ENCODE assay signal across 12 cellular contexts in the genomic region with DNA sequence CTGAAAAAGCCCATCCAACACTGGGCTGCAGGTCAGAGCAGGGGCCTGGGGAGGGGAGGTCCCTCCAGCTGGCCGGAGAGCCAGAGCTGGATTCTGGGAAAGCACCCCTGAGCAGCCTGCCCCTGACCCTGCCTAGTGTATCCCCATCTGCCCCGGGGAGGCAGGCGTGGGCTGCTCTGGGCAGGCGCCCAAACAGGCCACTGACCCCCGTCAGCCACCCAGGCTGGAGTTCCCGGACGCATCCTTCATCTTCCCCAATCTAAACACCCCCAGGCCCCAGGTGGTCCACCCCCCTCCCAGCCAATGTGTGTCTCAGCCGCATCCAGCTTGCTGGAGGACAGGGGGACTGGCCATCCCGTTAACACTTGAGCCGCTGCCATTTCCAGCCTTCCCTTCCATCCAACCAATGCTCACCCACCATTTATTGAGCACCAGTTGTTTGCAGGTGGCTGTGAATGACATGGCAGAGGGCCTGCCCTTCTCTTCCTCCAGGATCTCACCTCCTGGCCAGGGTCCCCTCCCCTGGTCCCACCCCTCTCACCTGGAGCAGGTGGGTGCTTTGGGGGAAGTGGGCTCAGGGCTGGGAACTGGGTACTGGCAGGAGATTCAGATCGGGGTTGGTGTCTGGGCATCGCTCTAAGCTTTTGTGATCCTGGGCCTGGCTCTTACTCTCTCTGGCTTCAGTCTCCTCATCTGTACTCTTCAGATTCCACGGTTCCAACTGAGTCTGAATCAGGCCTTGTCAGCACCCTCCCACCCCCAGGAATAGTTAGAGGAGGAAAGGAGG. TPM values are rescaled to one million over a fixed set of nuclear protein-coding genes. Genes with fewer than 3 reads are reported as not detected.
A peak's percentile ranks its signal among the peaks of the same experiment; 100 is the strongest.
DNase-seq lines count a peak whose midpoint lies in the region; ATAC-seq, FAIRE-seq and TF ChIP-seq lines count a peak whose summit lies in the region.
"Had no signal": no experiment of that assay in that cellular context is flagged by ENCODE, and none has a peak within 500 bp of the region (broad histone marks: within the 10 kb centered on the region; RNA-seq: fewer than 3 reads in every experiment).

No MANE protein-coding gene starts in this region.

- peaks cover 0 to 25% (median 15%) of the 10 kb centered on the region in 11 experiments; a peak in 10 of 22 replicates for H4K20me1 ChIP-seq in BLaER1 treated with 17β-estradiol and CSF1 and Interleukin-3, amounts not matched to agents 10 nM and 100 nM
- no peaks in the 10 kb centered on the region; the same call in 1 of the 2 replicates for H4K20me1 ChIP-seq in GM12878 (ENCODE audit: control insufficient read depth, insufficient read depth)

- ATAC-seq in GM12878 (no peak), naive B cell (ENCODE audit: low read depth in 2 of 2) (no peak), HG03457 (IDR thresholded peaks at IDR 0.05; ENCODE audit: unreplicated experiment) (no peak), left lung (no peak)

- peak overlapping the region in 3 of 11 experiments; percentile 71 to 78 (median 74); a peak in 4 of 22 replicates for H3K27ac ChIP-seq in BLaER1 treated with 17β-estradiol and CSF1 and Interleukin-3, amounts not matched to agents 10 nM and 100 nM
- H3K27ac ChIP-seq in GM12878 (ENCODE audit: control insufficient read depth, insufficient read depth) (no peak overlapping the region), left lung (no peak overlapping the region)

- WGBS in GM12878 (ENCODE audit: insufficient coverage, insufficient replicate concordance, low lambda C conversion rate, missing lambda C conversion rate): 76% methylated on average over 13 of the region's 13 CpGs

- no peaks in the 10 kb centered on the region for H3K9me3 Mint-ChIP-seq in naive B cell
- peaks cover 0 to 4% (median 0%) of the 10 kb centered on the region in 7 donors for H3K9me3 Mint-ChIP-seq in CD14-positive monocyte

- H3K9ac ChIP-seq in BLaER1 treated with 17β-estradiol and CSF1 and Interleukin-3, amounts not matched to agents 10 nM and 100 nM: peak overlapping the region in 10 of 11 experiments; percentile 73 to 90 (median 82); a peak in 14 of 22 replicates
- H3K9ac ChIP-seq in GM12878 (ENCODE audit: control insufficient read depth, insufficient read depth, low read length): no peak overlapping the region

- H3K27ac Mint-ChIP-seq in naive B cell: peak overlapping the region; percentile 45 to 97 (median 94)
- H3K27ac Mint-ChIP-seq in CD14-positive monocyte: no peak overlapping the region

- no peaks in the 10 kb centered on the region for H3K27me3 Mint-ChIP-seq in naive B cell
- peaks cover 28 to 56% (median 40%) of the 10 kb centered on the region in 3 donors for H3K27me3 Mint-ChIP-seq in CD14-positive monocyte (ENCODE audit: low read depth in 3 of 3)

- H3K4me2 ChIP-seq in BLaER1 treated with 17β-estradiol and CSF1 and Interleukin-3, amounts not matched to agents 10 nM and 100 nM: peak overlapping the region; percentile 90 to 99 (median 98)
- H3K4me2 ChIP-seq in GM12878 (ENCODE audit: control insufficient read depth, insufficient read depth): no peak overlapping the region

- H3K36me3 ChIP-seq in BLaER1 treated with 17β-estradiol and CSF1 and Interleukin-3, amounts not matched to agents 10 nM and 100 nM: no peaks in the 10 kb centered on the region
- H3K36me3 ChIP-seq in H7 (replicated peaks; ENCODE audit: control insufficient read depth, insufficient read depth, low read length): no peaks in the 10 kb centered on the region
- H3K36me3 ChIP-seq in GM12878 (ENCODE audit: control insufficient read depth in 2 of 2, insufficient read depth in 2 of 2, low read length in 1 of 2): no peaks in the 10 kb centered on the region
- H3K36me3 ChIP-seq in left lung: no peaks in the 10 kb centered on the region

- no peak for FAIRE-seq in GM12878 (lab: Jason Lieb, UNC)

- POLR2A ChIA-PET in GM12878 (lab: Charles Lee): interaction anchor here (0.6 to 1.2 kb wide), 4 partner anchors 26 to 684 kb away, joined by 3 to 4 read pairs (median 4); no protein-coding TSS in a partner anchor

- TF ChIP-seq EP300 in GM12878 (IDR thresholded peaks at IDR 0.05; ENCODE audit: borderline replicate concordance in 1 of 2, control insufficient read depth in 1 of 2, low read depth in 2 of 2, low read length in 2 of 2): no peak

- no TSS peak for BruUV-seq in GM12878 (replicated peaks; lab: Mats Ljungman, UMichigan)

- peaks cover 12 to 28% (median 19%) of the 10 kb centered on the region in 11 experiments; a peak in 15 of 22 replicates for H3K27me3 ChIP-seq in BLaER1 treated with 17β-estradiol and CSF1 and Interleukin-3, amounts not matched to agents 10 nM and 100 nM
- peaks cover 27% of the 10 kb centered on the region for H3K27me3 ChIP-seq in H7 (ENCODE audit: control insufficient read depth, insufficient read depth, low read length)
- H3K27me3 ChIP-seq in GM12878 (replicated peaks in 1 of 2; ENCODE audit: control insufficient read depth in 2 of 2, insufficient read depth in 2 of 2, low read length in 1 of 2): peaks cover 1 to 5% of the 10 kb centered on the region in 2 experiments; a peak in 3 of 4 replicates
- H3K27me3 ChIP-seq in left lung: peaks cover 29 to 65% of the 10 kb centered on the region in 2 donors

- TF ChIP-seq CTCF in GM12878 (IDR thresholded peaks at IDR 0.05 in 2 of 3, conservative IDR thresholded peaks at IDR 0.05 in 1 of 3; ENCODE audit: control insufficient read depth in 2 of 3, extremely low read depth in 1 of 3, insufficient read depth in 1 of 3, low read depth in 3 of 3, low read length in 3 of 3): no peak
- no peak for TF ChIP-seq CTCF in CD14-positive monocyte (IDR thresholded peaks at IDR 0.05)
- no peak for TF ChIP-seq CTCF in left lung (IDR thresholded peaks at IDR 0.05)

- H3K9me3 ChIP-seq in BLaER1 treated with 17β-estradiol and CSF1 and Interleukin-3, amounts not matched to agents 10 nM and 100 nM (replicated peaks in 1 of 11): no peaks in the 10 kb centered on the region
- H3K9me3 ChIP-seq in GM12878 (replicated peaks; ENCODE audit: control insufficient read depth, insufficient read depth, low read length): no peaks in the 10 kb centered on the region
- H3K9me3 ChIP-seq in left lung: no peaks in the 10 kb centered on the region

- in situ Hi-C loops in GM12878 (cut with MboI): no loop called here

- intact Hi-C loops in GM12878 (cut with micrococcal nuclease; ENCODE audit: unreplicated experiment) (no loop called here), CD14-positive monocyte (cut with micrococcal nuclease) (no loop called here), left lung (cut with DNase I) (no loop called here)

- peak overlapping the region; percentile 71 to 93 (median 80) for H3K4me3 ChIP-seq in BLaER1 treated with 17β-estradiol and CSF1 and Interleukin-3, amounts not matched to agents 10 nM and 100 nM
- H3K4me3 ChIP-seq in H7 (ENCODE audit: insufficient read depth, low read depth, low read length): peak overlapping the region; percentile 62; the same call in 1 of the 2 replicates
- H3K4me3 ChIP-seq in GM12878: peak overlapping the region; percentile 62; the same call in 1 of the 2 replicates
- H3K4me3 ChIP-seq in left lung: peak overlapping the region in 1 of 2 donors; percentile 24

- CTCF ChIA-PET in GM12878 (lab: Yijun Ruan, JAX): interaction anchor here (0.7 to 3.4 kb wide), 4 partner anchors 34 to 119 kb away, joined by 3 to 18 read pairs (median 6); no protein-coding TSS in a partner anchor

- RAD21 ChIA-PET in GM12878 (lab: Charles Lee; ENCODE audit: unreplicated experiment): interaction anchor here (0.7 to 0.8 kb wide), 3 partner anchors 36 to 43 kb away, joined by 3 read pairs; no protein-coding TSS in a partner anchor

- H3K4me1 ChIP-seq in BLaER1 treated with 17β-estradiol and CSF1 and Interleukin-3, amounts not matched to agents 10 nM and 100 nM: peaks cover 43 to 90% (median 74%) of the 10 kb centered on the region in 10 experiments
- H3K4me1 ChIP-seq in GM12878 (ENCODE audit: control insufficient read depth, insufficient read depth, low read length): peaks cover 16% of the 10 kb centered on the region
- peaks cover 4 to 13% of the 10 kb centered on the region in 2 donors for H3K4me1 ChIP-seq in left lung

- H3K36me3 Mint-ChIP-seq in naive B cell (no peaks in the 10 kb centered on the region), CD14-positive monocyte (no peaks in the 10 kb centered on the region)

- no peak for TF ChIP-seq RAD21 in GM12878 (IDR thresholded peaks at IDR 0.05; ENCODE audit: insufficient read depth, low read depth, low read length)

- DNase-seq in H7 (peak; percentile 65), GM12878 (ENCODE audit: low read depth, low spot score) (no peak), naive B cell (no peak), GOT3 (lab: John Stamatoyannopoulos, UW) (no peak), CD14-positive monocyte (ENCODE audit: low spot score) (no peak), left lung (no peak)
- DNase-seq: COR-L47, IMR-90, left cardiac atrium, NCI-H2171 treated with DMSO at 0.1 percent for 48 hours had no signal

- SMC1A ChIA-PET in GM12878 (lab: Charles Lee; ENCODE audit: uncharacterized antibody, unreplicated experiment): interaction anchor here (1.5 to 17.0 kb wide), 3 partner anchors 13 to 39 kb away, joined by 3 to 416 read pairs (median 7); no protein-coding TSS in a partner anchor

- H3K4me1 Mint-ChIP-seq in naive B cell: peaks cover 54 to 62% (median 55%) of the 10 kb centered on the region in 3 donors
- peaks cover 4% of the 10 kb centered on the region for H3K4me1 Mint-ChIP-seq in CD14-positive monocyte

- peaks cover 5% of the 10 kb centered on the region for H3K79me2 ChIP-seq in GM12878 (ENCODE audit: control insufficient read depth, insufficient read depth, low read length)

- H3K4me3 Mint-ChIP-seq in naive B cell (peak overlapping the region in 7 of 8 donors; percentile 79 to 93 (median 87)), CD14-positive monocyte (peak overlapping the region in 1 of 2 donors; percentile 72)

- no peak for TF ChIP-seq POLR2A in GM12878 (IDR thresholded peaks at IDR 0.05; ENCODE audit: low read depth, low read length)

- no peak overlapping the region for H2AFZ ChIP-seq in GM12878 (ENCODE audit: control insufficient read depth, low read depth, low read length)

RNA-seq across cellular contexts. Expression of gene DTX1, which starts 0.7 kb away (rescaled TPM):
- 1.00 and 2.5 TPM in 2 replicates for total RNA-seq in H7 (2014; rRNA removed; shearing (Covaris generic))
- total RNA-seq in GM12878 (2013; cell fraction: nucleolus; rRNA removed): 57.9 and 66.9 TPM in 2 replicates
- total RNA-seq in GM12878 (2014; rRNA removed) (0.87 and 0.96 TPM in 2 replicates), GM12878 (2014; rRNA removed; fragmentation: Illumina TruSeq; extraction: Trizol) (0.37 and 0.49 TPM in 2 replicates), GM12878 (2021) (2.3 and 2.8 TPM in 2 replicates), left lung (1 to 10 TPM in 1 of 2 donors, under 1 TPM in 1; 0.70 to 3.8 TPM)
- 5.6 TPM for polyA plus RNA-seq in GM12878 (2011; ENCODE audit: low read depth)
- polyA plus RNA-seq in GM12878 (2011; rRNA removed) (0.62 and 0.83 TPM in 2 replicates), GM12878 (2014; fragmentation: Illumina TruSeq; extraction: Trizol) (0.46 and 1.1 TPM in 2 replicates), GM12878 (2014; fragmentation: Nextera tagmentation; extraction: Ambion mirVana) (under 1 TPM; 0.13 to 0.32 TPM), GM12878 (2014; rRNA removed) (1.2 and 1.3 TPM in 2 replicates), GM12878 (2016; fragmentation: Nextera tagmentation; extraction: Ambion mirVana) (under 1 TPM; 0.09 to 0.33 TPM), naive B cell (ENCODE audit: low read depth in 6 of 6) (10 to 100 TPM in 3 of 6 donors, 1 to 10 TPM in 3; 1.9 to 16.8 (median 9.8) TPM), CD14-positive monocyte (under 1 TPM in 1 of 2 donors, not detected in 1; 0.04 TPM)
- 1.3 and 1.5 TPM in 2 replicates for polyA plus RNA-seq in GM12878 (2011; cell fraction: cytosol; rRNA removed)
- polyA plus RNA-seq in GM12878 (2011; cell fraction: nucleus; rRNA removed): 2.7 and 3.1 TPM in 2 replicates
- polyA plus RNA-seq in GM12878 (2012): 10.3 and 12.9 TPM in 2 replicates
- 0.88 and 1.3 TPM in 2 replicates for polyA minus RNA-seq in GM12878 (2011; rRNA and poly(A)+ RNA removed)
- polyA minus RNA-seq in GM12878 (2011; cell fraction: cytosol; rRNA and poly(A)+ RNA removed): 0.52 and 1.1 TPM in 2 replicates
- 1.1 TPM in 2 replicates for polyA minus RNA-seq in GM12878 (2011; cell fraction: nucleus; rRNA and poly(A)+ RNA removed)
- total RNA-seq: IMR-90 had no signal
- polyA plus RNA-seq: IMR-90 had no signal

Comparison
In these comparisons a context has a peak if more than half of its experiments do, and no peak if none do; other contexts are left out.
1. H3K27ac Mint-ChIP-seq: peak in naive B cell (6 of 6); none in CD14-positive monocyte (0 of 7).